In genomic region chr16:13357842-13358241, GRCh38 we compare ENCODE assay signal across 1 cellular context.
TF ChIP-seq lines count a peak whose summit lies in the region.

No MANE protein-coding gene starts in this region.

TF ChIP-seq in H1, 55 proteins besides CTCF, POLR2A, EP300 and RAD21:
- TF ChIP-seq TBP (IDR thresholded peaks at IDR 0.05; ENCODE audit: low read depth, low read length), result peak; percentile 31; the same call in 1 of the 2 replicates
